27 cellular contexts compared by ENCODE assay signal in genomic region chr1:23679815-23680214, GRCh38.
"Had no signal": no experiment of that assay in that cellular context is flagged by ENCODE, and none has a peak within 500 bp of the region (broad histone marks: within the 10 kb centered on the region; RNA-seq: fewer than 3 reads in every experiment).

No MANE protein-coding gene starts in this region.

- H3K27me3 ChIP-seq: testis, thyroid gland, upper lobe of left lung, upper lobe of right lung, uterus, vagina had no signal

- H3K36me3 ChIP-seq: stomach, suprapubic skin, thoracic aorta, thyroid gland, tibial artery, tibial nerve, transverse colon, upper lobe of left lung, upper lobe of right lung, uterus, vagina had no signal

- H3K4me3 ChIP-seq: stomach, suprapubic skin, testis, thoracic aorta, thyroid gland, tibial artery, tibial nerve, transverse colon, upper lobe of left lung, upper lobe of right lung, uterus, vagina had no signal

- H3K27ac ChIP-seq: stomach, suprapubic skin, testis, thoracic aorta, thyroid gland, tibial artery, tibial nerve, transverse colon, upper lobe of left lung, upper lobe of right lung, uterus, vagina had no signal

- FAIRE-seq: urothelium cell line had no signal

- H3K9me3 ChIP-seq: stomach, suprapubic skin, testis, thoracic aorta, thyroid gland, tibial artery, tibial nerve, transverse colon, upper lobe of left lung, upper lobe of right lung, uterus, vagina had no signal

- H3K4me1 ChIP-seq: stomach, suprapubic skin, testis, thyroid gland, tibial artery, tibial nerve, transverse colon, upper lobe of left lung, upper lobe of right lung, uterus, vagina had no signal

- DNase-seq: stimulated activated CD4-positive, alpha-beta T cell treated with anti-CD3 and anti-CD28 coated beads, Interleukin-2, amount 100 ng/mL, for 48 hours; stimulated activated CD4-positive, alpha-beta T cell treated with anti-CD3 and anti-CD28 coated beads, Interleukin-4, amount 100 ng/mL, for 1 hour; stimulated activated CD4-positive, alpha-beta T cell treated with anti-CD3 and anti-CD28 coated beads, Interleukin-4, amount 100 ng/mL, for 24 hours; stimulated activated CD4-positive, alpha-beta T cell treated with anti-CD3 and anti-CD28 coated beads, Interleukin-4, amount 100 ng/mL, for 4 hours; stimulated activated CD8-positive, alpha-beta memory T cell treated with anti-CD3 and anti-CD28 coated beads, Interleukin-4, amount 100 ng/mL, for 48 hours; stimulated activated naive B cell treated with anti-CD40 and anti-IgM and Interleukin-4, amounts not matched to agents 10 μg/mL and 1 μg/mL and 100 μg/mL, for 72 hours; stimulated activated naive CD4-positive, alpha-beta T cell; stimulated activated naive CD4-positive, alpha-beta T cell treated with Interleukin-2 at 50 U/mL for 16 hours; stimulated activated naive CD8-positive, alpha-beta T cell treated with anti-CD3 and anti-CD28 coated beads, Interleukin-15, amount 100 ng/mL, for 72 hours; stimulated activated naive CD8-positive, alpha-beta T cell treated with anti-CD3 and anti-CD28 coated beads, Interleukin-15, Interleukin-2, amounts not matched to agents 100 U/mL and 50 U/mL, for 24 hours; stomach; substantia nigra; testis; thyroid gland; tibial artery; transverse colon; trophoblast cell; upper lobe of left lung; upper lobe of right lung; uterus had no signal

- ATAC-seq: stimulated activated effector memory CD8-positive, alpha-beta T cell treated with anti-CD3 and anti-CD28 coated beads, Interleukin-12 subunit alpha, Interleukin-12 subunit beta, amount 100 ng/mL, for 72 hours; stimulated activated memory B cell treated with anti-CD40 and anti-IgM and Interleukin-4, amounts not matched to agents 10 μg/mL and 1 μg/mL and 100 μg/mL, for 72 hours; stimulated activated naive B cell treated with anti-CD40 and anti-IgM and Interleukin-4, amounts not matched to agents 10 μg/mL and 1 μg/mL and 100 μg/mL, for 72 hours; stimulated activated naive CD8-positive, alpha-beta T cell treated with anti-CD3 and anti-CD28 coated beads, Interleukin-15, amount 100 ng/mL, for 72 hours; stimulated activated naive CD8-positive, alpha-beta T cell treated with anti-CD3 and anti-CD28 coated beads, Interleukin-15, Interleukin-2, amounts not matched to agents 100 U/mL and 50 U/mL, for 24 hours; upper lobe of right lung had no signal
